In genomic region chr10:36676321-36677169, GRCh38 we compare ENCODE assay signal across 1 cellular context.
TF ChIP-seq lines count a peak whose summit lies in the region.

No MANE protein-coding gene starts in this region.

TF ChIP-seq in HEK293, 187 proteins besides CTCF, POLR2A, EP300 and RAD21 (continued from another document):
- TF ChIP-seq ZSCAN4 (tag by site-specific recombination; IDR thresholded peaks at IDR 0.05) (0 out of 2 replicates have a peak, but pooled peaks have one; percentile 25), ZNF2 (tag by site-specific recombination; IDR thresholded peaks at IDR 0.05) (0 out of 2 replicates have a peak, but pooled peaks have one; percentile 23), ZNF404 (tag by site-specific recombination; IDR thresholded peaks at IDR 0.05) (no peak), ZBTB11 (tag by site-specific recombination; conservative IDR thresholded peaks at IDR 0.05; ENCODE audit: low read depth) (no peak), ZNF10 (tag by site-specific recombination; IDR thresholded peaks at IDR 0.05) (no peak), FEZF1 (tag by site-specific recombination; IDR thresholded peaks at IDR 0.05) (peak; percentile 94), SP7 (tag by site-specific recombination; IDR thresholded peaks at IDR 0.05) (peak; percentile 59; the same call in 1 of the 2 replicates), ZBTB44 (tag by site-specific recombination; IDR thresholded peaks at IDR 0.05) (peak; percentile 83), OSR2 (tag by site-specific recombination; IDR thresholded peaks at IDR 0.05) (peak; percentile 29; the same call in 1 of the 2 replicates)
